Comparison of ENCODE assay signal across 20 cellular contexts in the genomic region with DNA sequence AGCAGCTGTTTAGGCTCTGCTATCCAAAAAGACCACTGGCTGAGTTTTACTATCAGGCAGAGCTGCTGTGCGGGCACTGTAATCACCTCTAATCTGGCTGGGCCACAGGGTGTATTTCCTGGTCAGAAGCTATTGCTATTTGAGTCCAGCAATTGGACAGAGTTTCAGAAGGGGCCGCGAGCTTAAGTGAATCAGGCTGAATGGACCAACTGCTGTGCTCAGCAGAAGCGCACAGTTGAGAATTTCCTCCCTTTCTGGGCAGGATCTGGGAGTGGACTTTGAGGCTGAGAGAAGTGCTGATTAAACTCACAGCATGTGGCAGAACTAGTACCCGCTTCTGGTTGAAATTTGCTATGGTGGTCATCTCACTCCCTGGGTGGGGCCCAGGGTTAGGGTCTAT.
"Had no signal": no experiment of that assay in that cellular context is flagged by ENCODE, and none has a peak within 500 bp of the region (broad histone marks: within the 10 kb centered on the region; RNA-seq: fewer than 3 reads in every experiment).

No MANE protein-coding gene starts in this region.

- H3K27me3 Mint-ChIP-seq: stimulated activated naive CD8-positive, alpha-beta T cell treated with anti-CD3 and anti-CD28 coated beads, Interleukin-15, amount 100 ng/mL, for 72 hours had no signal

- H3K27me3 ChIP-seq: colonic mucosa, hepatocyte, testis, tibial nerve, upper lobe of right lung had no signal

- H3K27ac Mint-ChIP-seq: naive thymus-derived CD4-positive, alpha-beta T cell; nephron progenitor cell; stimulated activated naive B cell treated with anti-CD40 and anti-IgM and Interleukin-4, amounts not matched to agents 10 μg/mL and 1 μg/mL and 100 μg/mL, for 72 hours; stimulated activated naive CD8-positive, alpha-beta T cell treated with anti-CD3 and anti-CD28 coated beads, Interleukin-15, amount 100 ng/mL, for 72 hours had no signal

- H3K4me3 ChIP-seq: colonic mucosa, hepatocyte, spleen, testis, tibial nerve, upper lobe of right lung had no signal

- H3K36me3 ChIP-seq: colonic mucosa, spleen, tibial nerve, upper lobe of right lung had no signal

- H3K4me1 Mint-ChIP-seq: naive thymus-derived CD4-positive, alpha-beta T cell; nephron progenitor cell; stimulated activated naive B cell treated with anti-CD40 and anti-IgM and Interleukin-4, amounts not matched to agents 10 μg/mL and 1 μg/mL and 100 μg/mL, for 72 hours; stimulated activated naive CD8-positive, alpha-beta T cell treated with anti-CD3 and anti-CD28 coated beads, Interleukin-15, amount 100 ng/mL, for 72 hours had no signal

- H3K27ac ChIP-seq: colonic mucosa, hepatocyte, spleen, testis, tibial nerve, upper lobe of right lung had no signal

- DNase-seq: colonic mucosa; dermis blood vessel endothelial cell; effector CD4-positive, alpha-beta T cell; foreskin melanocyte; head of caudate nucleus; left colon; naive thymus-derived CD4-positive, alpha-beta T cell; nephron progenitor cell; posterior cingulate gyrus; spleen; stimulated activated CD4-positive, alpha-beta T cell treated with anti-CD3 and anti-CD28 coated beads, Interleukin-15, amount 100 ng/mL, for 24 hours; stimulated activated CD4-positive, alpha-beta T cell treated with anti-CD3 and anti-CD28 coated beads, Interleukin-1b, Interleukin-23, amount 100 ng/mL, for 48 hours; stimulated activated CD4-positive, alpha-beta T cell treated with anti-CD3 and anti-CD28 coated beads, Interleukin-4, amount 100 ng/mL, for 4 hours; stimulated activated naive B cell treated with anti-CD40 and anti-IgM and Interleukin-4, amounts not matched to agents 10 μg/mL and 1 μg/mL and 100 μg/mL, for 72 hours; stimulated activated naive CD8-positive, alpha-beta T cell treated with anti-CD3 and anti-CD28 coated beads, Interleukin-15, amount 100 ng/mL, for 72 hours; testis; upper lobe of right lung had no signal

- H3K9me3 ChIP-seq: colonic mucosa, testis, upper lobe of right lung had no signal

- H3K4me1 ChIP-seq: colonic mucosa, spleen, testis, tibial nerve, upper lobe of right lung had no signal

- ATAC-seq: left colon; naive thymus-derived CD4-positive, alpha-beta T cell; sciatic nerve; stimulated activated naive B cell treated with anti-CD40 and anti-IgM and Interleukin-4, amounts not matched to agents 10 μg/mL and 1 μg/mL and 100 μg/mL, for 72 hours; stimulated activated naive CD8-positive, alpha-beta T cell treated with anti-CD3 and anti-CD28 coated beads, Interleukin-15, amount 100 ng/mL, for 72 hours; upper lobe of right lung had no signal

- H3K4me3 Mint-ChIP-seq: nephron progenitor cell; stimulated activated naive B cell treated with anti-CD40 and anti-IgM and Interleukin-4, amounts not matched to agents 10 μg/mL and 1 μg/mL and 100 μg/mL, for 72 hours; stimulated activated naive CD8-positive, alpha-beta T cell treated with anti-CD3 and anti-CD28 coated beads, Interleukin-15, amount 100 ng/mL, for 72 hours had no signal
